Comparison of ENCODE assay signal across 16 cellular contexts in the genomic region with DNA sequence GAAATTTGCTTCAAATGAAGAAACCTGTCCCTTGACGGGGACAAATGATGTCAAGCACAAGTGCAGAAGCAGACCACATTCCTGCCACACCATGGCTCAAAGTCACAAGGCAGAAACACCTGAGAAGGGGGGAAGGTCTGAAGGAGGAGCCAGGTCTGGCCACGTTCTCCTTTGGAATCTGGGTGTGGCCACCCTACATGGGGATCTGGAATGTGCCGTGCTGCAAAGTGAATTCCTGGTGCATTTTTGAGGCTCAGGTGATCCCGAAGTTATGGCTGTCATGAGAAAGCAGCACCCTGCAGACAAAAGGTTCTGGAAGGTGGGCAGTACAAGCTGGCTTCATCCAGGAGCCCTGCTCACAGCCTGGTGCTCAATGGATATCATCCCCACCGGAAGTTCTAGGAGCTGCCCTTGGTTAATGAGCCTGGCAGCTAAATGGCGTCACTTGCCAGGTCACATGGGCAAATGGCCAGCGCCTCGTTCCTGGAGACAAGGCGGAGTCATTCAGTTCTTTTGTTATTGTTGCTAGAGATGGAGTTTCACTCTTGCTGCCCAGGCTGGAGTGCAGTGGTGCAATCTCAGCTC. TPM values are rescaled to one million over a fixed set of nuclear protein-coding genes. Genes with fewer than 3 reads are reported as not detected.
DNase-seq lines count a peak whose midpoint lies in the region; ATAC-seq and TF ChIP-seq lines count a peak whose summit lies in the region.
"Had no signal": no experiment of that assay in that cellular context is flagged by ENCODE, and none has a peak within 500 bp of the region (broad histone marks: within the 10 kb centered on the region; RNA-seq: fewer than 3 reads in every experiment).

No MANE protein-coding gene starts in this region.

- intact Hi-C loops in mucosa of descending colon (cut with DNase I, micrococcal nuclease) = loop anchor here in 1 of 2 donors (10.0 kb wide), 1 partner anchor 462 kb away; no protein-coding TSS in a partner anchor

- DNase-seq in Daoy (ENCODE audit: low read depth) (peak; percentile 54), NCI-H2196 (lab: John Stamatoyannopoulos, UW; ENCODE audit: unreplicated experiment) (peak; percentile 69), epithelial cell of esophagus (ENCODE audit: low read depth) (peak; percentile 90), mucosa of descending colon (peak; percentile 75 to 84 (median 75)), DMS114 treated with DMSO at 0.1 percent for 48 hours (lab: John Stamatoyannopoulos, UW; ENCODE audit: unreplicated experiment) (no peak), cerebellum (ENCODE audit: low spot score) (no peak), foreskin melanocyte (no peak)
- DNase-seq: activated CD4-positive, alpha-beta T cell treated with anti-CD3 and anti-CD28 coated beads for 1 hour; activated T-cell treated with anti-CD3 and anti-CD28 coated beads, Interleukin-2, amount 50 U/mL, for 48 hours; amygdala; BE2C; GDM1; head of caudate nucleus; mesenchymal stem cell; NCI-H187 had no signal

- no peaks in the 10 kb centered on the region for H3K9me3 ChIP-seq in mucosa of descending colon
- H3K9me3 ChIP-seq: BE2C had no signal

- peak; percentile 94 for ATAC-seq in mucosa of descending colon
- no peak for ATAC-seq in GM19023 (IDR thresholded peaks at IDR 0.05; ENCODE audit: unreplicated experiment)

- H3K36me3 ChIP-seq in mucosa of descending colon (ENCODE audit: low read depth) = no peaks in the 10 kb centered on the region
- H3K36me3 ChIP-seq: BE2C had no signal

- H3K4me3 ChIP-seq in epithelial cell of esophagus (ENCODE audit: low read length) (no peak overlapping the region), mucosa of descending colon (no peak overlapping the region)

- no peaks in the 10 kb centered on the region for H3K4me1 ChIP-seq in mucosa of descending colon (ENCODE audit: low read depth)
- H3K4me1 ChIP-seq: BE2C had no signal

- TF ChIP-seq CTCF in epithelial cell of esophagus (IDR thresholded peaks at IDR 0.05; ENCODE audit: insufficient read depth, low read depth, low read length, missing control alignments) = peak; percentile 50
- no peak for TF ChIP-seq CTCF in mucosa of descending colon (IDR thresholded peaks at IDR 0.05)

RNA-seq across cellular contexts. Expression of a gene that starts 20.1 kb away (rescaled TPM):
- 2.7 and 5.5 TPM in 2 replicates for total RNA-seq in Daoy (2014; rRNA removed; shearing (Covaris generic))
- total RNA-seq in mucosa of descending colon (10 to 100 TPM; 30.0 to 50.8 (median 41.8) TPM), cerebellum (13.6 TPM)

Comparison
In these comparisons a context has a peak if more than half of its experiments do, and no peak if none do; other contexts are left out.
1. DNase-seq: peak in Daoy (single experiment), NCI-H2196 (single experiment), epithelial cell of esophagus (single experiment) and mucosa of descending colon (3 of 3); none in DMS114 treated with DMSO at 0.1 percent for 48 hours (single experiment), cerebellum (single experiment) and foreskin melanocyte (single experiment).